Comparison of ENCODE assay signal across 18 cellular contexts in genomic region chr21:44416193-44416592, GRCh38.
"Had no signal": no experiment of that assay in that cellular context is flagged by ENCODE, and none has a peak within 500 bp of the region (broad histone marks: within the 10 kb centered on the region; RNA-seq: fewer than 3 reads in every experiment).

No MANE protein-coding gene starts in this region.

- H3K9me3 Mint-ChIP-seq: activated B cell treated with CpG ODN at 0.5 μM for 24 hours had no signal

- H3K27ac ChIP-seq: ascending aorta, breast epithelium, gastroesophageal sphincter, heart right ventricle, right atrium auricular region, SJSA1, testis had no signal

- H3K9me3 ChIP-seq: ascending aorta, gastroesophageal sphincter, right atrium auricular region, testis had no signal

- H3K27ac Mint-ChIP-seq: activated B cell treated with CpG ODN at 0.5 μM for 24 hours; activated CD4-positive, alpha-beta T cell treated with anti-CD3 and anti-CD28 coated beads, Interleukin-2, amount 10 ng/mL, durations not matched to agents 7 days and 5 days; activated naive CD8-positive, alpha-beta T cell treated with anti-CD3 and anti-CD28 coated beads, Interleukin-2, amount 50 U/mL, for 24 hours; naive thymus-derived CD8-positive, alpha-beta T cell; progenitor cell of endocrine pancreas; stimulated activated naive CD8-positive, alpha-beta T cell treated with anti-CD3 and anti-CD28 coated beads, Interleukin-15, amount 100 ng/mL, for 72 hours had no signal

- H3K4me3 Mint-ChIP-seq: activated B cell treated with CpG ODN at 0.5 μM for 24 hours; activated CD4-positive, alpha-beta T cell treated with anti-CD3 and anti-CD28 coated beads, Interleukin-2, amount 10 ng/mL, durations not matched to agents 7 days and 5 days; activated naive CD8-positive, alpha-beta T cell treated with anti-CD3 and anti-CD28 coated beads, Interleukin-2, amount 50 U/mL, for 24 hours; naive thymus-derived CD8-positive, alpha-beta T cell; stimulated activated naive CD8-positive, alpha-beta T cell treated with anti-CD3 and anti-CD28 coated beads, Interleukin-15, amount 100 ng/mL, for 72 hours had no signal

- H3K27me3 Mint-ChIP-seq: activated B cell treated with CpG ODN at 0.5 μM for 24 hours; activated CD4-positive, alpha-beta T cell treated with anti-CD3 and anti-CD28 coated beads, Interleukin-2, amount 10 ng/mL, durations not matched to agents 7 days and 5 days; activated naive CD8-positive, alpha-beta T cell treated with anti-CD3 and anti-CD28 coated beads, Interleukin-2, amount 50 U/mL, for 24 hours; naive thymus-derived CD8-positive, alpha-beta T cell; stimulated activated naive CD8-positive, alpha-beta T cell treated with anti-CD3 and anti-CD28 coated beads, Interleukin-15, amount 100 ng/mL, for 72 hours had no signal

- H3K27me3 ChIP-seq: ascending aorta, right atrium auricular region, SJSA1, testis had no signal

- H3K4me1 Mint-ChIP-seq: activated B cell treated with CpG ODN at 0.5 μM for 24 hours; activated CD4-positive, alpha-beta T cell treated with anti-CD3 and anti-CD28 coated beads, Interleukin-2, amount 10 ng/mL, durations not matched to agents 7 days and 5 days; activated naive CD8-positive, alpha-beta T cell treated with anti-CD3 and anti-CD28 coated beads, Interleukin-2, amount 50 U/mL, for 24 hours; stimulated activated naive CD8-positive, alpha-beta T cell treated with anti-CD3 and anti-CD28 coated beads, Interleukin-15, amount 100 ng/mL, for 72 hours had no signal

- H3K36me3 ChIP-seq: ascending aorta, breast epithelium, gastroesophageal sphincter, right atrium auricular region had no signal

- DNase-seq: activated B cell treated with CpG ODN at 0.5 μM for 24 hours; activated CD4-positive, alpha-beta T cell treated with anti-CD3 and anti-CD28 coated beads, Interleukin-2, amount 10 ng/mL, durations not matched to agents 7 days and 5 days; activated naive CD8-positive, alpha-beta T cell treated with anti-CD3 and anti-CD28 coated beads, Interleukin-2, amount 50 U/mL, for 24 hours; erythroblast; heart right ventricle; mammary epithelial cell; stimulated activated CD4-positive, alpha-beta T cell treated with anti-CD3 and anti-CD28 coated beads, Interleukin-1b, Interleukin-23, amount 100 ng/mL, for 48 hours; stimulated activated naive CD8-positive, alpha-beta T cell treated with anti-CD3 and anti-CD28 coated beads, Interleukin-15, amount 100 ng/mL, for 72 hours; SW 1271; testis had no signal

- H3K4me1 ChIP-seq: ascending aorta, breast epithelium, gastroesophageal sphincter, heart right ventricle, right atrium auricular region, SJSA1, testis had no signal

- H3K4me3 ChIP-seq: ascending aorta, breast epithelium, gastroesophageal sphincter, heart right ventricle, right atrium auricular region, SJSA1, testis had no signal

- ATAC-seq: activated naive CD8-positive, alpha-beta T cell treated with anti-CD3 and anti-CD28 coated beads, Interleukin-2, amount 50 U/mL, for 24 hours; gastroesophageal sphincter; heart right ventricle; left colon; naive thymus-derived CD8-positive, alpha-beta T cell; stimulated activated naive CD8-positive, alpha-beta T cell treated with anti-CD3 and anti-CD28 coated beads, Interleukin-15, amount 100 ng/mL, for 72 hours had no signal

- H3K36me3 Mint-ChIP-seq: naive thymus-derived CD8-positive, alpha-beta T cell had no signal
